ENCODE assay signal across 1 cellular context in the genomic region with DNA sequence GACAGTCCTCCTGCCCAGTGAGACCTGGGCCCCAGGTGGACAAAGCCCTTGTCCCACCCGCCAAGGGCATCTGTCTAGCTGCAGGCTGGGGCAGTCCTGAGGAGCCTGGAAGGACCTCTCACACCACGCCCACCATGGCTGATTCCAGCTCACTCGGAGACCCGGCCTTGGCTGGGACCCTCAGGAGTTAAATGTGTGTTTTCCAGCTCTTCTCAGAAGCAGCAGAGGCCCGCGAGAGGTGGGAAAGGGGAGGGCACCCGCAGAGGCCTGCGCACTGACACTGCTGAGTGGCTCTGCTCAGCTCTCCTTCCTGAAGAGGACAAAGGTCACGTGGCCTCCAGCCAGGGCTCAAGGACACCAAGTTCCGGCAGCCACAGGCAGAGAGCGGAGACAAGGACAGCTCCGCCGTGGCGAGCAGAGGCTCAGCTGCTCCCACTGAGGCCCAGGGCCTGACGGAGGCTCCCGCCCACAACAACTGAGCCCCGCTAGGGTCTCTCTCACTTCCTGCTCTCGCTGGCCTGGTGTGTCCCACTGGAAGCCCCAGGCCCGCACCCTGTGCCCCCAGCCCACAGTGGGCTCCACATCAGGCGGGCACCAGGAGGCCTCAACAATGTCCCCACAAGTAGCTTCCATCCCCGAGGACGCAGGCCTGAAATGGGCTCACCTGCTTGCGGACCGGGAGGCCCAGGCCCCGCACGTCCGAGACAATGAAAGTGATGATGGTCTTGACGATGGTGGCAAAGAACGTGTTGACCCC.
A peak's percentile ranks its signal among the peaks of the same experiment; 100 is the strongest.
TF ChIP-seq lines count a peak whose summit lies in the region.

No MANE protein-coding gene starts in this region.

TF ChIP-seq in HepG2, 621 proteins besides CTCF, POLR2A, EP300 and RAD21 (continued from another document and continues in another):
- TF ChIP-seq, protein P1, sequence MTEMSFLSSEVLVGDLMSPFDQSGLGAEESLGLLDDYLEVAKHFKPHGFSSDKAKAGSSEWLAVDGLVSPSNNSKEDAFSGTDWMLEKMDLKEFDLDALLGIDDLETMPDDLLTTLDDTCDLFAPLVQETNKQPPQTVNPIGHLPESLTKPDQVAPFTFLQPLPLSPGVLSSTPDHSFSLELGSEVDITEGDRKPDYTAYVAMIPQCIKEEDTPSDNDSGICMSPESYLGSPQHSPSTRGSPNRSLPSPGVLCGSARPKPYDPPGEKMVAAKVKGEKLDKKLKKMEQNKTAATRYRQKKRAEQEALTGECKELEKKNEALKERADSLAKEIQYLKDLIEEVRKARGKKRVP (CRISPR knock-in tag; IDR thresholded peaks at IDR 0.05): 0 out of 4 replicates have a peak, but pooled peaks of 1 of the 2 experiments have one; percentile 33
- no peak for TF ChIP-seq CSRNP2 (CRISPR knock-in tag; conservative IDR thresholded peaks at IDR 0.05; ENCODE audit: low read depth)
- TF ChIP-seq, protein P2, sequence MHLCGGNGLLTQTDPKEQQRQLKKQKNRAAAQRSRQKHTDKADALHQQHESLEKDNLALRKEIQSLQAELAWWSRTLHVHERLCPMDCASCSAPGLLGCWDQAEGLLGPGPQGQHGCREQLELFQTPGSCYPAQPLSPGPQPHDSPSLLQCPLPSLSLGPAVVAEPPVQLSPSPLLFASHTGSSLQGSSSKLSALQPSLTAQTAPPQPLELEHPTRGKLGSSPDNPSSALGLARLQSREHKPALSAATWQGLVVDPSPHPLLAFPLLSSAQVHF (CRISPR knock-in tag; IDR thresholded peaks at IDR 0.05): 0 out of 2 replicates have a peak, but pooled peaks have one; percentile 31
- TF ChIP-seq NCOR1 (IDR thresholded peaks at IDR 0.05; ENCODE audit: borderline replicate concordance, low read length): peak; percentile 76; the same call in 1 of the 2 replicates
- peak; percentile 39 for TF ChIP-seq PHF21A (CRISPR knock-in tag; IDR thresholded peaks at IDR 0.05)
- no peak for TF ChIP-seq PAF1 (CRISPR knock-in tag; IDR thresholded peaks at IDR 0.05)
- TF ChIP-seq, protein P3, sequence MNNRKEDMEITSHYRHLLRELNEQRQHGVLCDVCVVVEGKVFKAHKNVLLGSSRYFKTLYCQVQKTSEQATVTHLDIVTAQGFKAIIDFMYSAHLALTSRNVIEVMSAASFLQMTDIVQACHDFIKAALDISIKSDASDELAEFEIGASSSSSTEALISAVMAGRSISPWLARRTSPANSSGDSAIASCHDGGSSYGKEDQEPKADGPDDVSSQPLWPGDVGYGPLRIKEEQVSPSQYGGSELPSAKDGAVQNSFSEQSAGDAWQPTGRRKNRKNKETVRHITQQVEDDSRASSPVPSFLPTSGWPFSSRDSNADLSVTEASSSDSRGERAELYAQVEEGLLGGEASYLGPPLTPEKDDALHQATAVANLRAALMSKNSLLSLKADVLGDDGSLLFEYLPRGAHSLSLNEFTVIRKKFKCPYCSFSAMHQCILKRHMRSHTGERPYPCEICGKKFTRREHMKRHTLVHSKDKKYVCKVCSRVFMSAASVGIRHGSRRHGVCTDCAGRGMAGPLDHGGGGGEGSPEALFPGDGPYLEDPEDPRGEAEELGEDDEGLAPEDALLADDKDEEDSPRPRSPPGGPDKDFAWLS (CRISPR knock-in tag; IDR thresholded peaks at IDR 0.05; ENCODE audit: borderline replicate concordance): no peak
- peak; percentile 93 for TF ChIP-seq ETV5 (CRISPR knock-in tag; IDR thresholded peaks at IDR 0.05; ENCODE audit: borderline replicate concordance)
- TF ChIP-seq NFYC (CRISPR knock-in tag; IDR thresholded peaks at IDR 0.05): peak; percentile 35; the same call in 1 of the 2 replicates
- TF ChIP-seq TRIM24 (CRISPR knock-in tag; IDR thresholded peaks at IDR 0.05): no peak
- TF ChIP-seq MIXL1 (CRISPR knock-in tag; IDR thresholded peaks at IDR 0.05): no peak
- TF ChIP-seq NR2F6 (IDR thresholded peaks at IDR 0.05): peak; percentile 82
- TF ChIP-seq NR2F6 (CRISPR knock-in tag; IDR thresholded peaks at IDR 0.05): peak; percentile 96
- 0 out of 2 replicates have a peak, but pooled peaks have one; percentile 29 for TF ChIP-seq TSC22D2 (CRISPR knock-in tag; IDR thresholded peaks at IDR 0.05; ENCODE audit: borderline replicate concordance)
- TF ChIP-seq CENPX (CRISPR knock-in tag; IDR thresholded peaks at IDR 0.05): no peak
- no peak for TF ChIP-seq RFX5 (IDR thresholded peaks at IDR 0.05; ENCODE audit: low read depth, low read length)
- TF ChIP-seq ZNF547 (CRISPR knock-in tag; IDR thresholded peaks at IDR 0.05): peak; percentile 59; the same call in 1 of the 2 replicates
- no peak for TF ChIP-seq RARG (CRISPR knock-in tag; IDR thresholded peaks at IDR 0.05; ENCODE audit: low read depth)
- 0 out of 2 replicates have a peak, but pooled peaks have one; percentile 19 for TF ChIP-seq ZNF777 (CRISPR knock-in tag; IDR thresholded peaks at IDR 0.05)
- no peak for TF ChIP-seq THAP8 (CRISPR knock-in tag; IDR thresholded peaks at IDR 0.05; ENCODE audit: borderline replicate concordance)
- TF ChIP-seq, protein P4, sequence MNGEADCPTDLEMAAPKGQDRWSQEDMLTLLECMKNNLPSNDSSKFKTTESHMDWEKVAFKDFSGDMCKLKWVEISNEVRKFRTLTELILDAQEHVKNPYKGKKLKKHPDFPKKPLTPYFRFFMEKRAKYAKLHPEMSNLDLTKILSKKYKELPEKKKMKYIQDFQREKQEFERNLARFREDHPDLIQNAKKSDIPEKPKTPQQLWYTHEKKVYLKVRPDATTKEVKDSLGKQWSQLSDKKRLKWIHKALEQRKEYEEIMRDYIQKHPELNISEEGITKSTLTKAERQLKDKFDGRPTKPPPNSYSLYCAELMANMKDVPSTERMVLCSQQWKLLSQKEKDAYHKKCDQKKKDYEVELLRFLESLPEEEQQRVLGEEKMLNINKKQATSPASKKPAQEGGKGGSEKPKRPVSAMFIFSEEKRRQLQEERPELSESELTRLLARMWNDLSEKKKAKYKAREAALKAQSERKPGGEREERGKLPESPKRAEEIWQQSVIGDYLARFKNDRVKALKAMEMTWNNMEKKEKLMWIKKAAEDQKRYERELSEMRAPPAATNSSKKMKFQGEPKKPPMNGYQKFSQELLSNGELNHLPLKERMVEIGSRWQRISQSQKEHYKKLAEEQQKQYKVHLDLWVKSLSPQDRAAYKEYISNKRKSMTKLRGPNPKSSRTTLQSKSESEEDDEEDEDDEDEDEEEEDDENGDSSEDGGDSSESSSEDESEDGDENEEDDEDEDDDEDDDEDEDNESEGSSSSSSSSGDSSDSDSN (CRISPR knock-in tag; IDR thresholded peaks at IDR 0.05): peak; percentile 65; the same call in 1 of the 2 replicates
- no peak for TF ChIP-seq ZNF230 (CRISPR knock-in tag; IDR thresholded peaks at IDR 0.05)
- no peak for TF ChIP-seq ZNF674 (CRISPR knock-in tag; IDR thresholded peaks at IDR 0.05; ENCODE audit: low read depth)
- TF ChIP-seq GATAD2A (CRISPR knock-in tag; IDR thresholded peaks at IDR 0.05): peak; percentile 92
- no peak for TF ChIP-seq ZNF253 (CRISPR knock-in tag; IDR thresholded peaks at IDR 0.05; ENCODE audit: borderline replicate concordance)
- no peak for TF ChIP-seq ZSCAN20 (CRISPR knock-in tag; IDR thresholded peaks at IDR 0.05; ENCODE audit: borderline replicate concordance)
- no peak for TF ChIP-seq ATF7-NPFF (CRISPR knock-in tag; IDR thresholded peaks at IDR 0.05; ENCODE audit: low read depth)
- peak; percentile 77; the same call in 1 of the 2 replicates for TF ChIP-seq ZNF691 (CRISPR knock-in tag; IDR thresholded peaks at IDR 0.05; ENCODE audit: borderline replicate concordance, low read depth)
- TF ChIP-seq, protein P5, sequence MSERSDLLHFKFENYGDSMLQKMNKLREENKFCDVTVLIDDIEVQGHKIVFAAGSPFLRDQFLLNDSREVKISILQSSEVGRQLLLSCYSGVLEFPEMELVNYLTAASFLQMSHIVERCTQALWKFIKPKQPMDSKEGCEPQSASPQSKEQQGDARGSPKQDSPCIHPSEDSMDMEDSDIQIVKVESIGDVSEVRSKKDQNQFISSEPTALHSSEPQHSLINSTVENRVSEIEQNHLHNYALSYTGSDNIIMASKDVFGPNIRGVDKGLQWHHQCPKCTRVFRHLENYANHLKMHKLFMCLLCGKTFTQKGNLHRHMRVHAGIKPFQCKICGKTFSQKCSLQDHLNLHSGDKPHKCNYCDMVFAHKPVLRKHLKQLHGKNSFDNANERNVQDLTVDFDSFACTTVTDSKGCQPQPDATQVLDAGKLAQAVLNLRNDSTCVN (CRISPR knock-in tag; IDR thresholded peaks at IDR 0.05; ENCODE audit: borderline replicate concordance): peak; percentile 46; the same call in 1 of the 2 replicates
- no peak for TF ChIP-seq SMARCE1 (IDR thresholded peaks at IDR 0.05; ENCODE audit: borderline replicate concordance)
- TF ChIP-seq ZNF614 (CRISPR knock-in tag; IDR thresholded peaks at IDR 0.05; ENCODE audit: borderline replicate concordance): peak; percentile 91; the same call in 1 of the 2 replicates
- peak; percentile 85 for TF ChIP-seq TBX2 (CRISPR knock-in tag; IDR thresholded peaks at IDR 0.05; ENCODE audit: borderline replicate concordance)
- TF ChIP-seq ZNF768 (CRISPR knock-in tag; IDR thresholded peaks at IDR 0.05): peak; percentile 50
- TF ChIP-seq MATR3 (CRISPR knock-in tag; IDR thresholded peaks at IDR 0.05): no peak
- no peak for TF ChIP-seq ZNF703 (CRISPR knock-in tag; IDR thresholded peaks at IDR 0.05; ENCODE audit: borderline replicate concordance)
- TF ChIP-seq ZNF430 (CRISPR knock-in tag; IDR thresholded peaks at IDR 0.05): peak; percentile 76
- TF ChIP-seq, protein P6, sequence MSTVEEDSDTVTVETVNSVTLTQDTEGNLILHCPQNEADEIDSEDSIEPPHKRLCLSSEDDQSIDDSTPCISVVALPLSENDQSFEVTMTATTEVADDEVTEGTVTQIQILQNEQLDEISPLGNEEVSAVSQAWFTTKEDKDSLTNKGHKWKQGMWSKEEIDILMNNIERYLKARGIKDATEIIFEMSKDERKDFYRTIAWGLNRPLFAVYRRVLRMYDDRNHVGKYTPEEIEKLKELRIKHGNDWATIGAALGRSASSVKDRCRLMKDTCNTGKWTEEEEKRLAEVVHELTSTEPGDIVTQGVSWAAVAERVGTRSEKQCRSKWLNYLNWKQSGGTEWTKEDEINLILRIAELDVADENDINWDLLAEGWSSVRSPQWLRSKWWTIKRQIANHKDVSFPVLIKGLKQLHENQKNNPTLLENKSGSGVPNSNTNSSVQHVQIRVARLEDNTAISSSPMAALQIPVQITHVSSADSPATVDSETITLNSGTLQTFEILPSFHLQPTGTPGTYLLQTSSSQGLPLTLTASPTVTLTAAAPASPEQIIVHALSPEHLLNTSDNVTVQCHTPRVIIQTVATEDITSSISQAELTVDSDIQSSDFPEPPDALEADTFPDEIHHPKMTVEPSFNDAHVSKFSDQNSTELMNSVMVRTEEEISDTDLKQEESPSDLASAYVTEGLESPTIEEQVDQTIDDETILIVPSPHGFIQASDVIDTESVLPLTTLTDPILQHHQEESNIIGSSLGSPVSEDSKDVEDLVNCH (CRISPR knock-in tag; IDR thresholded peaks at IDR 0.05): no peak
- no peak for TF ChIP-seq ZNF17 (CRISPR knock-in tag; IDR thresholded peaks at IDR 0.05)
- no peak for TF ChIP-seq ZFP82 (CRISPR knock-in tag; IDR thresholded peaks at IDR 0.05; ENCODE audit: borderline replicate concordance)
- peak; percentile 78; the same call in 1 of the 2 replicates for TF ChIP-seq CBX5 (CRISPR knock-in tag; IDR thresholded peaks at IDR 0.05; ENCODE audit: borderline replicate concordance)
- TF ChIP-seq REXO4 (CRISPR knock-in tag; IDR thresholded peaks at IDR 0.05; ENCODE audit: borderline replicate concordance): no peak
- TF ChIP-seq MTA1 (CRISPR knock-in tag; IDR thresholded peaks at IDR 0.05; ENCODE audit: borderline replicate concordance): peak; percentile 94
- TF ChIP-seq MBNL3 (CRISPR knock-in tag; conservative IDR thresholded peaks at IDR 0.05): no peak
- no peak for TF ChIP-seq NFRKB (IDR thresholded peaks at IDR 0.05)
- TF ChIP-seq ZNF180 (CRISPR knock-in tag; IDR thresholded peaks at IDR 0.05; ENCODE audit: borderline replicate concordance, low read depth): no peak
- peak; percentile 55 for TF ChIP-seq TEAD3 (CRISPR knock-in tag; optimal IDR thresholded peaks at IDR 0.05; ENCODE audit: borderline replicate concordance)
- TF ChIP-seq ZNF781 (CRISPR knock-in tag; IDR thresholded peaks at IDR 0.05; ENCODE audit: borderline replicate concordance, not compliant biosample characterization): peak; percentile 5
- no peak for TF ChIP-seq ZSCAN21 (CRISPR knock-in tag; IDR thresholded peaks at IDR 0.05; ENCODE audit: borderline replicate concordance)
- peak; percentile 69 for TF ChIP-seq DRAP1 (CRISPR knock-in tag; IDR thresholded peaks at IDR 0.05)
- TF ChIP-seq, protein P7, sequence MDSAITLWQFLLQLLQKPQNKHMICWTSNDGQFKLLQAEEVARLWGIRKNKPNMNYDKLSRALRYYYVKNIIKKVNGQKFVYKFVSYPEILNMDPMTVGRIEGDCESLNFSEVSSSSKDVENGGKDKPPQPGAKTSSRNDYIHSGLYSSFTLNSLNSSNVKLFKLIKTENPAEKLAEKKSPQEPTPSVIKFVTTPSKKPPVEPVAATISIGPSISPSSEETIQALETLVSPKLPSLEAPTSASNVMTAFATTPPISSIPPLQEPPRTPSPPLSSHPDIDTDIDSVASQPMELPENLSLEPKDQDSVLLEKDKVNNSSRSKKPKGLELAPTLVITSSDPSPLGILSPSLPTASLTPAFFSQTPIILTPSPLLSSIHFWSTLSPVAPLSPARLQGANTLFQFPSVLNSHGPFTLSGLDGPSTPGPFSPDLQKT (CRISPR knock-in tag; IDR thresholded peaks at IDR 0.05; ENCODE audit: borderline replicate concordance): no peak
